1 cellular context compared by ENCODE assay signal in the genomic region with DNA sequence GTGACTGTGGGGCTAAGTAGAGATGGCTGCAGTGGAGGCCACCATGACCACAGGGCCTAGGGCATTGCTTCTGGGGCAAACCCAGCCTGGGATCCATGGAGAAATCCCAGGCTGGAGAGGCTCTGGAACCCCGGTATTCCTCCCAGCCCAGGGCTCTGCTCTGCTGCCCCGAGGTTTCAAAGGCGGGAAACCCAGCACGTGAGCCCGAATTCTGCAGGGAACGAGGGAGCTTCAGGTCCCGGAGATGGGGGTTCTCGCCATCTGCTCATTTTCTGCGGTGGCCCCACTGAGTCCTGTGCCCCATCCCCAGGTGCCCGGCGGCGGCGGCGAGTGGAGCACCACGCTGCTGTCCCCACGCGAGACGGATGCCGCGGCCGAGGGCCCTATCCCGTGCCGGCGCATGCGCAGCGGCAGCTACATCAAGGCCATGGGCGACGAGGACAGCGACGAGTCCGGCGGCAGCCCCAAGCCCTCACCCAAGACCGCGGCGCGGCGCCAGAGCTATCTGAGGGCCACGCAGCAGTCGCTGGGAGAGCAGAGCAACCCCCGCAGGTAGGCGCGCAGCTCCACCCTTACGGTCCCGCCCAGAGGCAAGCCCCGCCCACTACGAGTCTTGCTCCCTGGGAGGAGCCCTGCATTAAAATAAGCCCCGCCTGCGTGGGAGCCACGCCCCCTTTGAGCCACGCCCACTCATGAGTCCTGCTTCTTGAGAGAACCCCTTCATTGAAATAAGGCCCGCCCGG.
A peak's percentile ranks its signal among the peaks of the same experiment; 100 is the strongest.
TF ChIP-seq lines count a peak whose summit lies in the region.

No MANE protein-coding gene starts in this region.

TF ChIP-seq in HepG2, 621 proteins besides CTCF, POLR2A, EP300 and RAD21 (continued from another document):
- TF ChIP-seq CENPT (CRISPR knock-in tag; IDR thresholded peaks at IDR 0.05; ENCODE audit: low read depth) (0 out of 2 replicates have a peak, but pooled peaks have one; percentile 46), EED (CRISPR knock-in tag; IDR thresholded peaks at IDR 0.05) (0 out of 2 replicates have a peak, but pooled peaks have one; percentile 30), STAG1 (CRISPR knock-in tag; IDR thresholded peaks at IDR 0.05) (0 out of 2 replicates have a peak, but pooled peaks have one; percentile 11), SP4 (CRISPR knock-in tag; IDR thresholded peaks at IDR 0.05) (peak; percentile 29; the same call in 1 of the 2 replicates), SALL1 (CRISPR knock-in tag; IDR thresholded peaks at IDR 0.05) (peak; percentile 33; the same call in 1 of the 2 replicates), DNMT1 (CRISPR knock-in tag; IDR thresholded peaks at IDR 0.05) (0 out of 2 replicates have a peak, but pooled peaks have one; percentile 25), GABPB1 (CRISPR knock-in tag; IDR thresholded peaks at IDR 0.05) (peak; percentile 19; the same call in 1 of the 2 replicates)
- TF ChIP-seq, protein P1, sequence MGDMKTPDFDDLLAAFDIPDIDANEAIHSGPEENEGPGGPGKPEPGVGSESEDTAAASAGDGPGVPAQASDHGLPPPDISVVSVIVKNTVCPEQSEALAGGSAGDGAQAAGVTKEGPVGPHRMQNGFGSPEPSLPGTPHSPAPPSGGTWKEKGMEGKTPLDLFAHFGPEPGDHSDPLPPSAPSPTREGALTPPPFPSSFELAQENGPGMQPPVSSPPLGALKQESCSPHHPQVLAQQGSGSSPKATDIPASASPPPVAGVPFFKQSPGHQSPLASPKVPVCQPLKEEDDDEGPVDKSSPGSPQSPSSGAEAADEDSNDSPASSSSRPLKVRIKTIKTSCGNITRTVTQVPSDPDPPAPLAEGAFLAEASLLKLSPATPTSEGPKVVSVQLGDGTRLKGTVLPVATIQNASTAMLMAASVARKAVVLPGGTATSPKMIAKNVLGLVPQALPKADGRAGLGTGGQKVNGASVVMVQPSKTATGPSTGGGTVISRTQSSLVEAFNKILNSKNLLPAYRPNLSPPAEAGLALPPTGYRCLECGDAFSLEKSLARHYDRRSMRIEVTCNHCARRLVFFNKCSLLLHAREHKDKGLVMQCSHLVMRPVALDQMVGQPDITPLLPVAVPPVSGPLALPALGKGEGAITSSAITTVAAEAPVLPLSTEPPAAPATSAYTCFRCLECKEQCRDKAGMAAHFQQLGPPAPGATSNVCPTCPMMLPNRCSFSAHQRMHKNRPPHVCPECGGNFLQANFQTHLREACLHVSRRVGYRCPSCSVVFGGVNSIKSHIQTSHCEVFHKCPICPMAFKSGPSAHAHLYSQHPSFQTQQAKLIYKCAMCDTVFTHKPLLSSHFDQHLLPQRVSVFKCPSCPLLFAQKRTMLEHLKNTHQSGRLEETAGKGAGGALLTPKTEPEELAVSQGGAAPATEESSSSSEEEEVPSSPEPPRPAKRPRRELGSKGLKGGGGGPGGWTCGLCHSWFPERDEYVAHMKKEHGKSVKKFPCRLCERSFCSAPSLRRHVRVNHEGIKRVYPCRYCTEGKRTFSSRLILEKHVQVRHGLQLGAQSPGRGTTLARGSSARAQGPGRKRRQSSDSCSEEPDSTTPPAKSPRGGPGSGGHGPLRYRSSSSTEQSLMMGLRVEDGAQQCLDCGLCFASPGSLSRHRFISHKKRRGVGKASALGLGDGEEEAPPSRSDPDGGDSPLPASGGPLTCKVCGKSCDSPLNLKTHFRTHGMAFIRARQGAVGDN (CRISPR knock-in tag; IDR thresholded peaks at IDR 0.05): peak; percentile 43
- TF ChIP-seq, protein P2, sequence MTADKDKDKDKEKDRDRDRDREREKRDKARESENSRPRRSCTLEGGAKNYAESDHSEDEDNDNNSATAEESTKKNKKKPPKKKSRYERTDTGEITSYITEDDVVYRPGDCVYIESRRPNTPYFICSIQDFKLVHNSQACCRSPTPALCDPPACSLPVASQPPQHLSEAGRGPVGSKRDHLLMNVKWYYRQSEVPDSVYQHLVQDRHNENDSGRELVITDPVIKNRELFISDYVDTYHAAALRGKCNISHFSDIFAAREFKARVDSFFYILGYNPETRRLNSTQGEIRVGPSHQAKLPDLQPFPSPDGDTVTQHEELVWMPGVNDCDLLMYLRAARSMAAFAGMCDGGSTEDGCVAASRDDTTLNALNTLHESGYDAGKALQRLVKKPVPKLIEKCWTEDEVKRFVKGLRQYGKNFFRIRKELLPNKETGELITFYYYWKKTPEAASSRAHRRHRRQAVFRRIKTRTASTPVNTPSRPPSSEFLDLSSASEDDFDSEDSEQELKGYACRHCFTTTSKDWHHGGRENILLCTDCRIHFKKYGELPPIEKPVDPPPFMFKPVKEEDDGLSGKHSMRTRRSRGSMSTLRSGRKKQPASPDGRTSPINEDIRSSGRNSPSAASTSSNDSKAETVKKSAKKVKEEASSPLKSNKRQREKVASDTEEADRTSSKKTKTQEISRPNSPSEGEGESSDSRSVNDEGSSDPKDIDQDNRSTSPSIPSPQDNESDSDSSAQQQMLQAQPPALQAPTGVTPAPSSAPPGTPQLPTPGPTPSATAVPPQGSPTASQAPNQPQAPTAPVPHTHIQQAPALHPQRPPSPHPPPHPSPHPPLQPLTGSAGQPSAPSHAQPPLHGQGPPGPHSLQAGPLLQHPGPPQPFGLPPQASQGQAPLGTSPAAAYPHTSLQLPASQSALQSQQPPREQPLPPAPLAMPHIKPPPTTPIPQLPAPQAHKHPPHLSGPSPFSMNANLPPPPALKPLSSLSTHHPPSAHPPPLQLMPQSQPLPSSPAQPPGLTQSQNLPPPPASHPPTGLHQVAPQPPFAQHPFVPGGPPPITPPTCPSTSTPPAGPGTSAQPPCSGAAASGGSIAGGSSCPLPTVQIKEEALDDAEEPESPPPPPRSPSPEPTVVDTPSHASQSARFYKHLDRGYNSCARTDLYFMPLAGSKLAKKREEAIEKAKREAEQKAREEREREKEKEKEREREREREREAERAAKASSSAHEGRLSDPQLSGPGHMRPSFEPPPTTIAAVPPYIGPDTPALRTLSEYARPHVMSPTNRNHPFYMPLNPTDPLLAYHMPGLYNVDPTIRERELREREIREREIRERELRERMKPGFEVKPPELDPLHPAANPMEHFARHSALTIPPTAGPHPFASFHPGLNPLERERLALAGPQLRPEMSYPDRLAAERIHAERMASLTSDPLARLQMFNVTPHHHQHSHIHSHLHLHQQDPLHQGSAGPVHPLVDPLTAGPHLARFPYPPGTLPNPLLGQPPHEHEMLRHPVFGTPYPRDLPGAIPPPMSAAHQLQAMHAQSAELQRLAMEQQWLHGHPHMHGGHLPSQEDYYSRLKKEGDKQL (CRISPR knock-in tag; IDR thresholded peaks at IDR 0.05; ENCODE audit: low read depth): no peak
TF ChIP-seq in HepG2: peak in this region for 13.
